ENCODE assay signal across 18 cellular contexts in the genomic region with DNA sequence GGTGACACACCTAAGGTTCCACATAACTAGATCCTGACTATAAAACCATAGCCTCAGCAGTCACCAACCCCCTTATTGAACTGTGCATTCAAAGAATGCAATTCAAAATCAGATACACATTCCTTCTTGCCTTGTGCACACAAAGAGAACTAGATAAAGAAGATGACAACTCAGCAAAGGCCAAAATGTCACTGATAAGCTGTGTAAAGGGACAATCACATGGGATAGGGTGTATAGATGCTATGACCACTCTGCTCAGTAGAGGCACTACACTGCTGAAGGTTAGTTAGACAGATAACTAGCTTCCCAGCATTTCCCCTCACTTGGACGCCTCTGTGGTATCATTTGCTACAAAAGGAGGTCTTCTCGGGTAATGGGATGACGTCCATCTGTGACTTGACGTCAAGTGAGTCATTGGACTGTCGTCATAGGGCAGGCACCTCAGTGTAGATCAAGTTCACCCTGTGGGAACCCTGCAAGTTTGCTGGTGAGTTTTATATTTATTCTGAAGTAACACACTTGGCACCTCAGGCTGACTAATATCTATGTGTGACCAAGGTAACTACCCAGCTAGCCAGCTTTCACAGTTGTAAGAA.
"Had no signal": no experiment of that assay in that cellular context is flagged by ENCODE, and none has a peak within 500 bp of the region (broad histone marks: within the 10 kb centered on the region; RNA-seq: fewer than 3 reads in every experiment).

No MANE protein-coding gene starts in this region.

- H3K4me1 Mint-ChIP-seq: activated naive CD8-positive, alpha-beta T cell treated with anti-CD3 and anti-CD28 coated beads for 36 hours; immature natural killer cell; naive thymus-derived CD8-positive, alpha-beta T cell; stimulated activated memory B cell treated with anti-CD40 and anti-IgM and Interleukin-4, amounts not matched to agents 10 μg/mL and 1 μg/mL and 100 μg/mL, for 72 hours had no signal

- H3K4me3 Mint-ChIP-seq: activated naive CD8-positive, alpha-beta T cell treated with anti-CD3 and anti-CD28 coated beads for 36 hours; dendritic cell treated with granulocyte-macrophage colony-stimulating factor and Interleukin-4, amounts not matched to agents 40 ng/mL and 50 ng/mL, for 4 days; immature natural killer cell; naive thymus-derived CD8-positive, alpha-beta T cell; stimulated activated memory B cell treated with anti-CD40 and anti-IgM and Interleukin-4, amounts not matched to agents 10 μg/mL and 1 μg/mL and 100 μg/mL, for 72 hours; type B pancreatic cell had no signal

- ATAC-seq: esophagus mucosa; naive thymus-derived CD8-positive, alpha-beta T cell; stimulated activated memory B cell treated with anti-CD40 and anti-IgM and Interleukin-4, amounts not matched to agents 10 μg/mL and 1 μg/mL and 100 μg/mL, for 72 hours had no signal

- DNase-seq: activated CD4-positive, alpha-beta T cell treated with anti-CD3 and anti-CD28 coated beads, Interleukin-2, amount 50 U/mL, for 1 hour; activated effector memory CD4-positive, alpha-beta T cell treated with anti-CD3 and anti-CD28 coated beads, Interleukin-2, amount 50 U/mL, for 16 hours; activated naive CD8-positive, alpha-beta T cell treated with anti-CD3 and anti-CD28 coated beads for 36 hours; activated T-cell treated with anti-CD3 and anti-CD28 coated beads, Interleukin-2, amount 50 U/mL, for 1 hour; brain microvascular endothelial cell; cerebellar nuclear complex; glutamatergic neuron; immature natural killer cell; naive thymus-derived CD8-positive, alpha-beta T cell; T-helper 2 cell had no signal

- H3K9me3 Mint-ChIP-seq: activated naive CD8-positive, alpha-beta T cell treated with anti-CD3 and anti-CD28 coated beads for 36 hours; dendritic cell treated with granulocyte-macrophage colony-stimulating factor and Interleukin-4, amounts not matched to agents 40 ng/mL and 50 ng/mL, for 4 days; stimulated activated memory B cell treated with anti-CD40 and anti-IgM and Interleukin-4, amounts not matched to agents 10 μg/mL and 1 μg/mL and 100 μg/mL, for 72 hours had no signal

- H3K27me3 Mint-ChIP-seq: activated naive CD8-positive, alpha-beta T cell treated with anti-CD3 and anti-CD28 coated beads for 36 hours; dendritic cell treated with granulocyte-macrophage colony-stimulating factor and Interleukin-4, amounts not matched to agents 40 ng/mL and 50 ng/mL, for 4 days; stimulated activated memory B cell treated with anti-CD40 and anti-IgM and Interleukin-4, amounts not matched to agents 10 μg/mL and 1 μg/mL and 100 μg/mL, for 72 hours; type B pancreatic cell had no signal

- H3K4me3 ChIP-seq: lung, smooth muscle cell had no signal

- H3K36me3 ChIP-seq: brain microvascular endothelial cell, neutrophil had no signal

- H3K9me3 ChIP-seq: neutrophil had no signal

- H3K4me2 ChIP-seq: smooth muscle cell had no signal

- H3K27ac Mint-ChIP-seq: activated naive CD8-positive, alpha-beta T cell treated with anti-CD3 and anti-CD28 coated beads for 36 hours; dendritic cell treated with granulocyte-macrophage colony-stimulating factor and Interleukin-4, amounts not matched to agents 40 ng/mL and 50 ng/mL, for 4 days; immature natural killer cell; naive thymus-derived CD8-positive, alpha-beta T cell; stimulated activated memory B cell treated with anti-CD40 and anti-IgM and Interleukin-4, amounts not matched to agents 10 μg/mL and 1 μg/mL and 100 μg/mL, for 72 hours; type B pancreatic cell had no signal

- H3K27ac ChIP-seq: brain microvascular endothelial cell, neutrophil had no signal

- FAIRE-seq: TTC549 had no signal

- H3K27me3 ChIP-seq: brain microvascular endothelial cell, neutrophil had no signal

- H3K36me3 Mint-ChIP-seq: activated naive CD8-positive, alpha-beta T cell treated with anti-CD3 and anti-CD28 coated beads for 36 hours; immature natural killer cell; naive thymus-derived CD8-positive, alpha-beta T cell; stimulated activated memory B cell treated with anti-CD40 and anti-IgM and Interleukin-4, amounts not matched to agents 10 μg/mL and 1 μg/mL and 100 μg/mL, for 72 hours; type B pancreatic cell had no signal
